1 cellular context compared by ENCODE assay signal in genomic region chr4:124534133-124534532, GRCh38.
TF ChIP-seq lines count a peak whose summit lies in the region.

No MANE protein-coding gene starts in this region.

TF ChIP-seq in GM23338, 12 proteins besides CTCF, POLR2A, EP300 and RAD21 (continued from another document):
- no peak for TF ChIP-seq ETS1 (IDR thresholded peaks at IDR 0.05)
- no peak for TF ChIP-seq ZNF462 (CRISPR knock-in tag; IDR thresholded peaks at IDR 0.05)
- no peak for TF ChIP-seq CREB1 (CRISPR knock-in tag; IDR thresholded peaks at IDR 0.05; ENCODE audit: low read depth)
- no peak for TF ChIP-seq EZH2phosphoT487 (IDR thresholded peaks at IDR 0.05; ENCODE audit: unreplicated experiment)
- no peak for TF ChIP-seq ZNF331 (CRISPR knock-in tag; IDR thresholded peaks at IDR 0.05; ENCODE audit: low read depth)
- no peak for TF ChIP-seq POLR2AphosphoS5 (IDR thresholded peaks at IDR 0.05; ENCODE audit: low read depth)
